11 cellular contexts compared by ENCODE assay signal in the genomic region with DNA sequence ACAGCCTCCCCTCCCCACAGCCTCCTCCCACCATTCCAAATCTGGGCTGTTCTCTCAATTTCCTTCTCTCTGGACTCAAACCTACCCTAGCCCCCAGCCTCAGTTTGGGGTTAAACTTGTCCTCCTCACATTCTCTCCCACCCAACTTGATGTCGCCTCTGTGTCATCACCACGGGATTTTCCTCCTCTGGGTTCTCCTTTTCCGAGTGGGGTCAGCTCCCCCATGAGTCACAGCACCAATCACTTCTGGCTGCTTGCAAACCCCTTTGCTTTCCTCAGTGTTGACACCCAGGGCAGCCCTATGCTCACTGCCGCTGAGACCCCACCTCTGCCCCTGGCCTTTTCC. TPM values are rescaled to one million over a fixed set of nuclear protein-coding genes. Genes with fewer than 3 reads are reported as not detected.
DNase-seq lines count a peak whose midpoint lies in the region; ATAC-seq and TF ChIP-seq lines count a peak whose summit lies in the region.
"Had no signal": no experiment of that assay in that cellular context is flagged by ENCODE, and none has a peak within 500 bp of the region (broad histone marks: within the 10 kb centered on the region; RNA-seq: fewer than 3 reads in every experiment).

No MANE protein-coding gene starts in this region.

- H3K36me3 Mint-ChIP-seq in CD8-positive, alpha-beta memory T cell: peaks cover 0 to 14% (median 5%) of the 10 kb centered on the region in 3 donors

- TF ChIP-seq EP300 in gastroesophageal sphincter (IDR thresholded peaks at IDR 0.05) (no peak), sigmoid colon (IDR thresholded peaks at IDR 0.05) (no peak)

- intact Hi-C loops in OCI-LY7 (cut with micrococcal nuclease; ENCODE audit: unreplicated experiment) (no loop called here), sigmoid colon (cut with DNase I) (no loop called here)

- BruUV-seq in OCI-LY7 (replicated peaks; lab: Mats Ljungman, UMichigan): no TSS peak

- TF ChIP-seq POLR2A in gastroesophageal sphincter (IDR thresholded peaks at IDR 0.05) (no peak), sigmoid colon (IDR thresholded peaks at IDR 0.05) (no peak)

- peaks cover 12% of the 10 kb centered on the region for H3K4me1 ChIP-seq in CD8-positive, alpha-beta memory T cell (ENCODE audit: insufficient read depth, low read length)
- H3K4me1 ChIP-seq in OCI-LY7 (ENCODE audit: insufficient read depth, low read length, poor library complexity, severe bottlenecking) (peaks cover 20% of the 10 kb centered on the region), gastroesophageal sphincter (peaks cover 0 to 21% (median 4%) of the 10 kb centered on the region in 3 donors), sigmoid colon (no peaks in the 10 kb centered on the region)

- H3K4me3 ChIP-seq in CD8-positive, alpha-beta memory T cell (ENCODE audit: low read length): peak overlapping the region; percentile 57
- no peak overlapping the region for H3K4me3 ChIP-seq in OCI-LY7 (ENCODE audit: low read depth, low read length, poor library complexity, severe bottlenecking)
- no peak overlapping the region for H3K4me3 ChIP-seq in gastroesophageal sphincter
- no peak overlapping the region for H3K4me3 ChIP-seq in sigmoid colon

- DNase-seq in CD8-positive, alpha-beta memory T cell: no peak
- DNase-seq in OCI-LY7 (ENCODE audit: low spot score) (no peak), sigmoid colon (peak; percentile 68), COR-L47 (lab: John Stamatoyannopoulos, UW) (no peak), islet precursor cell (no peak), HCEC 1CT (no peak)
- DNase-seq: mammary epithelial cell had no signal

- TF ChIP-seq CTCF in OCI-LY7 (conservative IDR thresholded peaks at IDR 0.05; ENCODE audit: low read length): no peak
- no peak for TF ChIP-seq CTCF in gastroesophageal sphincter (IDR thresholded peaks at IDR 0.05)
- TF ChIP-seq CTCF in sigmoid colon (IDR thresholded peaks at IDR 0.05): no peak

- H3K27me3 ChIP-seq in CD8-positive, alpha-beta memory T cell (ENCODE audit: insufficient read depth, low read length, poor library complexity, severe bottlenecking): no peaks in the 10 kb centered on the region
- peaks cover 18% of the 10 kb centered on the region for H3K27me3 ChIP-seq in gastroesophageal sphincter
- peaks cover 0 to 5% (median 0%) of the 10 kb centered on the region in 3 donors for H3K27me3 ChIP-seq in sigmoid colon

- H3K79me2 ChIP-seq in OCI-LY7 (ENCODE audit: insufficient read depth, low read depth, low read length): no peaks in the 10 kb centered on the region

- H3K4me2 ChIP-seq in OCI-LY7 (ENCODE audit: low read length): no peak overlapping the region

- POLR2A ChIA-PET in CD8-positive, alpha-beta memory T cell (lab: Charles Lee): interaction anchor here (1.4 kb wide), 1 partner anchor 35 kb away, joined by 5 read pairs; a partner anchor contains a TSS
- POLR2A ChIA-PET in OCI-LY7 (lab: Charles Lee): interaction anchor here (1.1 kb wide), 1 partner anchor 23 kb away, joined by 4 read pairs; no protein-coding TSS in a partner anchor

- CTCF ChIA-PET in CD8-positive, alpha-beta memory T cell (lab: Charles Lee): no interaction called here
- CTCF ChIA-PET in OCI-LY7 (lab: Charles Lee; ENCODE audit: unreplicated experiment): no interaction called here

- peak overlapping the region; percentile 86 to 98 (median 92) for H3K27ac Mint-ChIP-seq in CD8-positive, alpha-beta memory T cell

- ATAC-seq in gastroesophageal sphincter (peak; percentile 11), GM21447 (IDR thresholded peaks at IDR 0.05; ENCODE audit: unreplicated experiment) (no peak)

- peak overlapping the region; percentile 75 for H3K27ac ChIP-seq in CD8-positive, alpha-beta memory T cell (ENCODE audit: low read depth, low read length)
- H3K27ac ChIP-seq in OCI-LY7 (ENCODE audit: low read depth, low read length, poor library complexity, severe bottlenecking) (no peak overlapping the region), gastroesophageal sphincter (peak overlapping the region in 3 of 4 donors; percentile 58 to 72 (median 58)), sigmoid colon (peak overlapping the region; percentile 56 to 70 (median 58))

- H3K9me3 Mint-ChIP-seq in CD8-positive, alpha-beta memory T cell: peaks cover 0 to 2% (median 0%) of the 10 kb centered on the region in 5 donors

- no peaks in the 10 kb centered on the region for H4K20me1 ChIP-seq in OCI-LY7 (ENCODE audit: insufficient read depth, low read length)

- H2AFZ ChIP-seq in OCI-LY7 (ENCODE audit: low read length): peak overlapping the region; percentile 93; the same call in 1 of the 2 replicates

- no peaks in the 10 kb centered on the region for H3K36me3 ChIP-seq in CD8-positive, alpha-beta memory T cell (ENCODE audit: insufficient read depth, low read length)
- H3K36me3 ChIP-seq in OCI-LY7 (ENCODE audit: insufficient read depth, low read length): no peaks in the 10 kb centered on the region
- no peaks in the 10 kb centered on the region for H3K36me3 ChIP-seq in gastroesophageal sphincter
- H3K36me3 ChIP-seq in sigmoid colon: no peaks in the 10 kb centered on the region

- no peaks in the 10 kb centered on the region for H3K27me3 Mint-ChIP-seq in CD8-positive, alpha-beta memory T cell

- no peaks in the 10 kb centered on the region for H3K9me3 ChIP-seq in CD8-positive, alpha-beta memory T cell (ENCODE audit: low read length)
- H3K9me3 ChIP-seq in OCI-LY7 (ENCODE audit: low read length): no peaks in the 10 kb centered on the region
- H3K9me3 ChIP-seq in gastroesophageal sphincter: no peaks in the 10 kb centered on the region
- no peaks in the 10 kb centered on the region for H3K9me3 ChIP-seq in sigmoid colon

- 68 to 80% methylated on average over 2 to 4 of the region's 4 CpGs for WGBS in gastroesophageal sphincter (ENCODE audit: low coverage in 1 of 2), 2 donors
- WGBS in sigmoid colon, 2 donors: 73 to 79% methylated on average over 4 of the region's 4 CpGs

- peaks cover 34 to 39% (median 36%) of the 10 kb centered on the region in 3 donors for H3K4me1 Mint-ChIP-seq in CD8-positive, alpha-beta memory T cell

- H3K4me3 Mint-ChIP-seq in CD8-positive, alpha-beta memory T cell: peak overlapping the region in 6 of 7 donors; percentile 54 to 96 (median 86)

- no peaks in the 10 kb centered on the region for H3K9me2 ChIP-seq in OCI-LY7 (ENCODE audit: insufficient read depth, low read length)

RNA-seq across cellular contexts. Expression of a gene that starts 0.6 kb away (rescaled TPM):
- 1 to 10 TPM; 2.7 to 3.0 TPM for total RNA-seq in CD8-positive, alpha-beta memory T cell
- polyA plus RNA-seq in CD8-positive, alpha-beta memory T cell: 2.3 TPM
- 0.41 and 0.88 TPM in 2 replicates for total RNA-seq in OCI-LY7 (2014; rRNA removed; shearing (Covaris generic))
- total RNA-seq in OCI-LY7 (2022): 2.2 and 2.4 TPM in 2 replicates
- total RNA-seq in gastroesophageal sphincter: 10 to 100 TPM in 1 of 4 donors, 1 to 10 TPM in 1, under 1 TPM in 2; 0.89 to 15.8 (median 1.9) TPM
- total RNA-seq in sigmoid colon: 1 to 10 TPM in 1 of 4 donors, under 1 TPM in 2, not detected in 1; 0.71 to 3.0 (median 0.99) TPM
- polyA plus RNA-seq in sigmoid colon: 10 to 100 TPM in 1 of 3 donors, 1 to 10 TPM in 2; 3.0 to 11.2 (median 4.4) TPM
- total RNA-seq: mammary epithelial cell had no signal
- polyA plus RNA-seq: mammary epithelial cell had no signal

RNA-seq across cellular contexts. Expression of a gene that starts 35.7 kb away (rescaled TPM):
- total RNA-seq in CD8-positive, alpha-beta memory T cell: 1 to 10 TPM; 2.6 to 3.4 TPM
- polyA plus RNA-seq in CD8-positive, alpha-beta memory T cell: 29.2 TPM
- not detected in 2 replicates for total RNA-seq in OCI-LY7 (2014; rRNA removed; shearing (Covaris generic))
- total RNA-seq in OCI-LY7 (2022) (not detected in 2 replicates), gastroesophageal sphincter (1 to 10 TPM in 1 of 4 donors, under 1 TPM in 3; 0.23 to 1.8 (median 0.44) TPM), sigmoid colon (1 to 10 TPM in 2 of 4 donors, under 1 TPM in 1, not detected in 1; 0.36 to 2.0 (median 1.2) TPM)
- polyA plus RNA-seq in sigmoid colon: 1 to 10 TPM in 1 of 3 donors, under 1 TPM in 2; 0.60 to 3.9 (median 0.69) TPM
- total RNA-seq: M059J, mammary epithelial cell had no signal
- polyA plus RNA-seq: mammary epithelial cell had no signal

RNA-seq across cellular contexts. Expression of a gene that starts 52.5 kb away (rescaled TPM):
- under 1 TPM; 0.51 to 0.74 TPM for total RNA-seq in CD8-positive, alpha-beta memory T cell
- 59.7 TPM for polyA plus RNA-seq in CD8-positive, alpha-beta memory T cell
- total RNA-seq in OCI-LY7 (2014; rRNA removed; shearing (Covaris generic)): not detected in 2 replicates
- not detected in 2 replicates for total RNA-seq in OCI-LY7 (2022)
- total RNA-seq in gastroesophageal sphincter: 1 to 10 TPM in 2 of 4 donors, under 1 TPM in 2; 0.77 to 3.9 (median 1.9) TPM
- 1 to 10 TPM; 1.1 to 3.1 (median 1.9) TPM for total RNA-seq in sigmoid colon
- polyA plus RNA-seq in sigmoid colon: 1 to 10 TPM in 2 of 3 donors, under 1 TPM in 1; 0.69 to 2.1 (median 1.2) TPM
- total RNA-seq: G401, mammary epithelial cell had no signal
- polyA plus RNA-seq: mammary epithelial cell had no signal

RNA-seq across cellular contexts. Expression of a gene that starts 58.3 kb away (rescaled TPM):
- not detected for total RNA-seq in CD8-positive, alpha-beta memory T cell
- polyA plus RNA-seq in CD8-positive, alpha-beta memory T cell: not detected
- total RNA-seq in OCI-LY7 (2014; rRNA removed; shearing (Covaris generic)): 3.7 TPM in 1 of 2 replicates, not detected in the other
- total RNA-seq in OCI-LY7 (2022): not detected in 2 replicates
- total RNA-seq in gastroesophageal sphincter: 100 to 1,000 TPM in 1 of 4 donors, 1 to 10 TPM in 3; 1.2 to 198 (median 1.4) TPM
- total RNA-seq in sigmoid colon: under 1 TPM in 3 of 4 donors, not detected in 1; 0.16 to 0.36 (median 0.28) TPM
- 10 to 100 TPM in 1 of 3 donors, 1 to 10 TPM in 1, not detected in 1; 1.2 to 38.0 TPM for polyA plus RNA-seq in sigmoid colon
- total RNA-seq: G401 had no signal
